ENCODE assay signal across 13 cellular contexts in genomic region chr18:24076950-24077349, GRCh38.
A peak's percentile ranks its signal among the peaks of the same experiment; 100 is the strongest.
DNase-seq lines count a peak whose midpoint lies in the region; ATAC-seq lines count a peak whose summit lies in the region.
"Had no signal": no experiment of that assay in that cellular context is flagged by ENCODE, and none has a peak within 500 bp of the region (broad histone marks: within the 10 kb centered on the region; RNA-seq: fewer than 3 reads in every experiment).

No MANE protein-coding gene starts in this region.

- H3K27ac ChIP-seq in naive thymus-derived CD4-positive, alpha-beta T cell (ENCODE audit: low read depth, low read length) = no peak overlapping the region

- H3K36me3 Mint-ChIP-seq in T-cell = peaks cover 62% of the 10 kb centered on the region
- peaks cover 16 to 56% (median 39%) of the 10 kb centered on the region in 5 donors for H3K36me3 Mint-ChIP-seq in naive thymus-derived CD4-positive, alpha-beta T cell

- POLR2A ChIA-PET in T-cell (lab: Charles Lee) = interaction anchor here in 1 of 2 donors (0.8 kb wide), 1 partner anchor 15 kb away, joined by 3 read pairs; no protein-coding TSS in a partner anchor
- POLR2A ChIA-PET in naive thymus-derived CD4-positive, alpha-beta T cell (lab: Charles Lee) = interaction anchor here (1.0 kb wide), 1 partner anchor 21 kb away, joined by 3 read pairs; no protein-coding TSS in a partner anchor

- no peak overlapping the region for H3K4me3 ChIP-seq in naive thymus-derived CD4-positive, alpha-beta T cell (ENCODE audit: low read length)
- H3K4me3 ChIP-seq: left lung had no signal

- H3K4me3 Mint-ChIP-seq in T-cell = no peak overlapping the region
- H3K4me3 Mint-ChIP-seq in naive thymus-derived CD4-positive, alpha-beta T cell = no peak overlapping the region
- H3K4me3 Mint-ChIP-seq: neural crest cell; stimulated activated naive B cell treated with anti-CD40 and anti-IgM and Interleukin-4, amounts not matched to agents 10 μg/mL and 1 μg/mL and 100 μg/mL, for 72 hours had no signal

- H3K4me1 Mint-ChIP-seq in T-cell = peaks cover 57 to 75% (median 69%) of the 10 kb centered on the region in 3 donors
- H3K4me1 Mint-ChIP-seq in naive thymus-derived CD4-positive, alpha-beta T cell = peaks cover 22 to 72% (median 55%) of the 10 kb centered on the region in 7 donors

- peaks cover 6 to 32% (median 17%) of the 10 kb centered on the region in 3 experiments for H3K36me3 ChIP-seq in naive thymus-derived CD4-positive, alpha-beta T cell (ENCODE audit: control insufficient read depth in 2 of 3, insufficient read depth in 3 of 3, low read length in 3 of 3)

- peak overlapping the region; percentile 59 to 86 for H3K27ac Mint-ChIP-seq in T-cell
- peak overlapping the region in 6 of 9 donors; percentile 16 to 86 (median 54) for H3K27ac Mint-ChIP-seq in naive thymus-derived CD4-positive, alpha-beta T cell

- CTCF ChIA-PET in T-cell (lab: Charles Lee) = no interaction called here
- CTCF ChIA-PET in naive thymus-derived CD4-positive, alpha-beta T cell (lab: Charles Lee) = interaction anchor here (1.0 kb wide), 1 partner anchor 159 kb away, joined by 3 read pairs; no protein-coding TSS in a partner anchor

- H3K27me3 ChIP-seq in naive thymus-derived CD4-positive, alpha-beta T cell (ENCODE audit: control insufficient read depth in 2 of 2, insufficient read depth in 2 of 2, low read length in 2 of 2) = no peaks in the 10 kb centered on the region
- H3K27me3 ChIP-seq: left lung had no signal

- DNase-seq in NCI-H2081 (lab: John Stamatoyannopoulos, UW) = peak; percentile 40 to 76
- DNase-seq in NCI-H2081 treated with DMSO at 0.1 percent for 48 hours (lab: John Stamatoyannopoulos, UW) = no peak
- DNase-seq in DMS 273 treated with DMSO at 0.1 percent for 48 hours (lab: John Stamatoyannopoulos, UW) = peak; percentile 8
- DNase-seq in T-cell = no peak
- no peak for DNase-seq in naive thymus-derived CD4-positive, alpha-beta T cell
- no peak for DNase-seq in nucleus accumbens (lab: John Stamatoyannopoulos, UW)
- no peak for DNase-seq in SW 1271 (lab: John Stamatoyannopoulos, UW)
- DNase-seq in NK-92 treated with Interleukin-12 subunit alpha and Interleukin-12 subunit beta, amount 100 ng/mL, for 24 hours (lab: John Stamatoyannopoulos, UW) = no peak
- DNase-seq: KG1 had no signal

- no peak for ATAC-seq in T-cell (replicated peaks in 1 of 4)
- no peak for ATAC-seq in naive thymus-derived CD4-positive, alpha-beta T cell

- H3K4me1 ChIP-seq in naive thymus-derived CD4-positive, alpha-beta T cell (ENCODE audit: control insufficient read depth in 2 of 2, insufficient read depth in 2 of 2, low read length in 2 of 2) = peaks cover 7 to 19% of the 10 kb centered on the region in 2 donors

- peaks cover 0 to 8% (median 0%) of the 10 kb centered on the region in 3 donors for H3K9me3 Mint-ChIP-seq in T-cell
- peaks cover 0 to 6% (median 0%) of the 10 kb centered on the region in 11 donors for H3K9me3 Mint-ChIP-seq in naive thymus-derived CD4-positive, alpha-beta T cell

- no peaks in the 10 kb centered on the region for H3K9me3 ChIP-seq in naive thymus-derived CD4-positive, alpha-beta T cell (ENCODE audit: control insufficient read depth in 2 of 3, low read length in 3 of 3)
- H3K9me3 ChIP-seq: Caco-2, left lung had no signal

- intact Hi-C loops in naive thymus-derived CD4-positive, alpha-beta T cell (cut with micrococcal nuclease) = loop anchor here in 1 of 2 donors (1.0 to 5.0 kb wide), 5 partner anchors 40 to 1145 kb away; partner anchors contain the start of genes RBBP8 and TTC39C

- no peaks in the 10 kb centered on the region for H3K27me3 Mint-ChIP-seq in T-cell
- H3K27me3 Mint-ChIP-seq in naive thymus-derived CD4-positive, alpha-beta T cell = no peaks in the 10 kb centered on the region
- H3K27me3 Mint-ChIP-seq: stimulated activated naive B cell treated with anti-CD40 and anti-IgM and Interleukin-4, amounts not matched to agents 10 μg/mL and 1 μg/mL and 100 μg/mL, for 72 hours had no signal

Comparison
In these comparisons a context has a peak if more than half of its experiments do, and no peak if none do; other contexts are left out.
1. DNase-seq: peak in NCI-H2081 (2 of 2) and DMS 273 treated with DMSO at 0.1 percent for 48 hours (single experiment); none in NCI-H2081 treated with DMSO at 0.1 percent for 48 hours (single experiment), T-cell (0 of 34), naive thymus-derived CD4-positive, alpha-beta T cell (0 of 9), nucleus accumbens (0 of 56), SW 1271 (0 of 2) and NK-92 treated with Interleukin-12 subunit alpha and Interleukin-12 subunit beta, amount 100 ng/mL, for 24 hours (single experiment).